In the genomic region with DNA sequence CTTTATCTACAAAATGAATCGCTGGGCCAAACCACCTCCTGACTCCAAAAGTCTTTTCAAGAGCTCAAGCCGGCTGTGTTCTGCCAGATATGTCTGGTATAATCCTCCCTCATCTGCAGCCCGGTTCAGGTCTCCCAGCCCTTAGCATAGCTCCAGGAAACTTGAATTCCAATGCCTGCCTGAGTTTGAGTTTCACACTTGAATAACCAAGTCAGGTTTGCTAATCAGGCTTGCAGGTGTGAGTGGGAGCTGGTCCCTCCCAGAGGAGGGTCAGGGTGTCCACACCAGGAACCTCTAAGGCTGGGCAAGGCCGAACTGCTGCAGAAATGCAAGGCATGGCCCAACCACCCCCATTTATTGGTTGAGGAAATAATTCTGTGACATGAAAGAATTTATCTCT, we compare ENCODE assay signal across 16 cellular contexts.
DNase-seq lines count a peak whose midpoint lies in the region; ATAC-seq lines count a peak whose summit lies in the region.
"Had no signal": no experiment of that assay in that cellular context is flagged by ENCODE, and none has a peak within 500 bp of the region (broad histone marks: within the 10 kb centered on the region; RNA-seq: fewer than 3 reads in every experiment).

No MANE protein-coding gene starts in this region.

- H3K9me3 Mint-ChIP-seq in activated naive CD4-positive, alpha-beta T cell treated with anti-CD3 and anti-CD28 coated beads, Interleukin-2, amount 10 ng/mL, durations not matched to agents 7 days and 5 days = no peaks in the 10 kb centered on the region
- H3K9me3 Mint-ChIP-seq: immature natural killer cell had no signal

- H3K4me3 ChIP-seq in aorta (ENCODE audit: low read length in 2 of 2) = no peak overlapping the region
- H3K4me3 ChIP-seq: MG63 had no signal

- H3K36me3 Mint-ChIP-seq in activated naive CD4-positive, alpha-beta T cell treated with anti-CD3 and anti-CD28 coated beads, Interleukin-2, amount 10 ng/mL, durations not matched to agents 7 days and 5 days = no peaks in the 10 kb centered on the region
- H3K36me3 Mint-ChIP-seq: immature natural killer cell had no signal

- peaks cover 11% of the 10 kb centered on the region for H3K27me3 Mint-ChIP-seq in activated naive CD4-positive, alpha-beta T cell treated with anti-CD3 and anti-CD28 coated beads, Interleukin-2, amount 10 ng/mL, durations not matched to agents 7 days and 5 days

- WGBS in aorta, 2 donors = 10 to 15% methylated on average over 4 of the region's 4 CpGs

- H3K36me3 ChIP-seq in aorta (ENCODE audit: control insufficient read depth in 1 of 2, insufficient read depth in 2 of 2, low read length in 1 of 2) = no peaks in the 10 kb centered on the region
- H3K36me3 ChIP-seq: MG63 had no signal

- peaks cover 65% of the 10 kb centered on the region for H3K4me1 Mint-ChIP-seq in activated naive CD4-positive, alpha-beta T cell treated with anti-CD3 and anti-CD28 coated beads, Interleukin-2, amount 10 ng/mL, durations not matched to agents 7 days and 5 days

- DNase-seq in activated naive CD4-positive, alpha-beta T cell treated with anti-CD3 and anti-CD28 coated beads, Interleukin-2, amount 10 ng/mL, durations not matched to agents 7 days and 5 days = no peak
- DNase-seq in activated naive CD4-positive, alpha-beta T cell treated with Interleukin-2 at 50 U/mL for 16 hours = no peak
- DNase-seq in ecto neural progenitor cell (ENCODE audit: low spot score) = peak; percentile 38
- peak; percentile 33 for DNase-seq in left lobe of liver (ENCODE audit: low spot score)
- no peak for DNase-seq in aorta
- no peak for DNase-seq in NOMO-1 treated with DMSO at 0.1 percent for 48 hours (lab: John Stamatoyannopoulos, UW; ENCODE audit: unreplicated experiment)
- no peak for DNase-seq in mesenteric fat pad (ENCODE audit: low spot score)
- DNase-seq in AML-193 (lab: John Stamatoyannopoulos, UW) = no peak
- DNase-seq: ACHN; activated CD4-positive, CD25-positive, alpha-beta regulatory T cell treated with anti-CD3 and anti-CD28 coated beads, Interleukin-2, amount 50 U/mL, for 72 hours; foreskin melanocyte; immature natural killer cell; MG63; NCI-H2029; NCI-H69 had no signal

- CTCF ChIA-PET in activated naive CD4-positive, alpha-beta T cell treated with anti-CD3 and anti-CD28 coated beads, Interleukin-2, amount 10 ng/mL, durations not matched to agents 7 days and 5 days (lab: Charles Lee) = interaction anchor here (1.9 kb wide), 2 partner anchors 9 to 48 kb away, joined by 7 to 10 read pairs; no protein-coding TSS in a partner anchor

- H3K9me3 ChIP-seq in aorta (ENCODE audit: control insufficient read depth, low read length) = no peaks in the 10 kb centered on the region
- H3K9me3 ChIP-seq: MG63 had no signal

- no peak for ATAC-seq in left lobe of liver
- ATAC-seq in aorta (ENCODE audit: low FRiP score) = no peak

- no peak overlapping the region for H3K4me3 Mint-ChIP-seq in activated naive CD4-positive, alpha-beta T cell treated with anti-CD3 and anti-CD28 coated beads, Interleukin-2, amount 10 ng/mL, durations not matched to agents 7 days and 5 days

- intact Hi-C loops in aorta (cut with DNase I) = no loop called here

- peaks cover 0 to 2% of the 10 kb centered on the region in 2 donors for H3K4me1 ChIP-seq in aorta (ENCODE audit: control insufficient read depth in 1 of 2, insufficient read depth in 2 of 2, low read length in 2 of 2)

- peak overlapping the region; percentile 23 to 61 for H3K27ac ChIP-seq in aorta (ENCODE audit: low read depth in 1 of 2, low read length in 2 of 2)

- H3K27me3 ChIP-seq in aorta (ENCODE audit: control insufficient read depth in 1 of 2, insufficient read depth in 2 of 2, low read length in 1 of 2) = no peaks in the 10 kb centered on the region
- H3K27me3 ChIP-seq: MG63 had no signal

- peak overlapping the region; percentile 58 for H3K27ac Mint-ChIP-seq in activated naive CD4-positive, alpha-beta T cell treated with anti-CD3 and anti-CD28 coated beads, Interleukin-2, amount 10 ng/mL, durations not matched to agents 7 days and 5 days
- H3K27ac Mint-ChIP-seq: immature natural killer cell, progenitor cell of endocrine pancreas had no signal

Comparison
In these comparisons a context has a peak if more than half of its experiments do, and no peak if none do; other contexts are left out.
1. DNase-seq: peak in ecto neural progenitor cell (single experiment) and left lobe of liver (single experiment); none in activated naive CD4-positive, alpha-beta T cell treated with anti-CD3 and anti-CD28 coated beads, Interleukin-2, amount 10 ng/mL, durations not matched to agents 7 days and 5 days (single experiment), activated naive CD4-positive, alpha-beta T cell treated with Interleukin-2 at 50 U/mL for 16 hours (single experiment), aorta (0 of 2), NOMO-1 treated with DMSO at 0.1 percent for 48 hours (single experiment), mesenteric fat pad (single experiment) and AML-193 (0 of 2).